Comparison of ENCODE assay signal across 8 cellular contexts in the genomic region with DNA sequence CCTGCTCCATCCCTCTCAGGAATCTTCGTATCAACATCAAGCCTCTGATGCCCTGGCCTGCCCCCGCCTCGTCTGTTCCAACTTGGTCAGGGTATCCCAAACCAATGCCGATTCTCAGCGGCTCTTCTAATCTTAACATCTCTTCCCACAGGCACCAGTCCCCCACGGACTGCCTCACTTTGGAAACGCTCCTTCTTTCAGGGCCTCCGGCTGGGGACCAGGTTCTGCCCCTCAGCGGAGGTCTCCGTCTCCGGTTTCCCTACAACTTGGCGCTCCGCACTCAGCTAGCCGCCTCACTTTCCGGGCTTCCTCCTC. TPM values are rescaled to one million over a fixed set of nuclear protein-coding genes. Genes with fewer than 3 reads are reported as not detected.
A peak's percentile ranks its signal among the peaks of the same experiment; 100 is the strongest.
DNase-seq lines count a peak whose midpoint lies in the region; ATAC-seq and TF ChIP-seq lines count a peak whose summit lies in the region.

No MANE protein-coding gene starts in this region.

- intact Hi-C loops in OCI-LY7 (cut with micrococcal nuclease; ENCODE audit: unreplicated experiment): loop anchor here (5.0 kb wide), 1 partner anchor 144 kb away; a partner anchor contains a TSS
- intact Hi-C loops in esophagus muscularis mucosa (cut with DNase I): no loop called here

- peak overlapping the region; percentile 94 for H3K4me3 ChIP-seq in OCI-LY7 (ENCODE audit: low read depth, low read length, poor library complexity, severe bottlenecking)
- peak overlapping the region; percentile 73 to 85 (median 80) for H3K4me3 ChIP-seq in esophagus muscularis mucosa
- peak overlapping the region; percentile 75 for H3K4me3 ChIP-seq in rectal smooth muscle tissue (ENCODE audit: low read length)

- CTCF ChIA-PET in OCI-LY7 (lab: Charles Lee; ENCODE audit: unreplicated experiment): interaction anchor here (0.9 to 1.4 kb wide), 2 partner anchors 18 to 125 kb away, joined by 4 to 8 read pairs; no protein-coding TSS in a partner anchor

- H3K9ac ChIP-seq in rectal smooth muscle tissue (ENCODE audit: low read length): peak overlapping the region; percentile 35

- H3K4me1 ChIP-seq in OCI-LY7 (ENCODE audit: insufficient read depth, low read length, poor library complexity, severe bottlenecking) (peaks cover 27% of the 10 kb centered on the region), esophagus muscularis mucosa (peaks cover 26 to 27% (median 27%) of the 10 kb centered on the region in 4 donors), rectal smooth muscle tissue (ENCODE audit: control insufficient read depth, insufficient read depth, low read length) (peaks cover 7% of the 10 kb centered on the region)

- H3K4me2 ChIP-seq in OCI-LY7 (ENCODE audit: low read length): peak overlapping the region; percentile 100

- peaks cover 41% of the 10 kb centered on the region for H3K36me3 ChIP-seq in OCI-LY7 (ENCODE audit: insufficient read depth, low read length)
- H3K36me3 ChIP-seq in esophagus muscularis mucosa: peaks cover 27 to 35% (median 34%) of the 10 kb centered on the region in 4 donors
- peaks cover 23% of the 10 kb centered on the region for H3K36me3 ChIP-seq in rectal smooth muscle tissue (ENCODE audit: control insufficient read depth, insufficient read depth, low read length)

- TSS peak; percentile 28 for BruUV-seq in OCI-LY7 (replicated peaks; lab: Mats Ljungman, UMichigan)

- H3K27ac ChIP-seq in OCI-LY7 (ENCODE audit: low read depth, low read length, poor library complexity, severe bottlenecking): peak overlapping the region; percentile 4
- H3K27ac ChIP-seq in esophagus muscularis mucosa (replicated peaks in 1 of 4): peak overlapping the region; percentile 74 to 85 (median 80)
- H3K27ac ChIP-seq in rectal smooth muscle tissue (ENCODE audit: low read depth, low read length): peak overlapping the region; percentile 2

- POLR2A ChIA-PET in OCI-LY7 (lab: Charles Lee): interaction anchor here (0.6 to 1.1 kb wide), 2 partner anchors 17 to 146 kb away, joined by 3 read pairs; a partner anchor contains a TSS

- H2AFZ ChIP-seq in OCI-LY7 (ENCODE audit: low read length): peak overlapping the region; percentile 56; the same call in 1 of the 2 replicates

- ATAC-seq in GM21390 (IDR thresholded peaks at IDR 0.05; ENCODE audit: unreplicated experiment): peak; percentile 3

- DNase-seq in OCI-LY7 (ENCODE audit: low spot score) (no peak), esophagus muscularis mucosa (ENCODE audit: extremely low spot score) (no peak), GOT3 (lab: John Stamatoyannopoulos, UW) (no peak), NCI-H526 (lab: John Stamatoyannopoulos, UW) (no peak), NCI-H2171 treated with DMSO at 0.1 percent for 48 hours (lab: John Stamatoyannopoulos, UW) (no peak)
- no peak for DNase-seq in activated CD4-positive, alpha-beta T cell treated with anti-CD3 and anti-CD28 coated beads for 4 hours

- peaks cover 4% of the 10 kb centered on the region for H4K20me1 ChIP-seq in OCI-LY7 (ENCODE audit: insufficient read depth, low read length)

- TF ChIP-seq EP300 in esophagus muscularis mucosa (IDR thresholded peaks at IDR 0.05): no peak

- TF ChIP-seq POLR2A in esophagus muscularis mucosa (IDR thresholded peaks at IDR 0.05; ENCODE audit: low read depth): no peak

- whole genome bisulfite sequencing in esophagus muscularis mucosa: 1% methylated on average over 15 of the region's 15 CpGs

- H3K9me3 ChIP-seq in OCI-LY7 (ENCODE audit: low read length) (no peaks in the 10 kb centered on the region), esophagus muscularis mucosa (no peaks in the 10 kb centered on the region)

- H3K9me2 ChIP-seq in OCI-LY7 (ENCODE audit: insufficient read depth, low read length): no peaks in the 10 kb centered on the region

- no peaks in the 10 kb centered on the region for H3K27me3 ChIP-seq in esophagus muscularis mucosa
- H3K27me3 ChIP-seq in rectal smooth muscle tissue (ENCODE audit: control insufficient read depth, insufficient read depth, low read length): no peaks in the 10 kb centered on the region

- TF ChIP-seq CTCF in OCI-LY7 (conservative IDR thresholded peaks at IDR 0.05; ENCODE audit: low read length) (no peak), esophagus muscularis mucosa (IDR thresholded peaks at IDR 0.05) (no peak)

- peaks cover 22% of the 10 kb centered on the region for H3K79me2 ChIP-seq in OCI-LY7 (ENCODE audit: insufficient read depth, low read depth, low read length)

RNA-seq across cellular contexts. Expression of a gene that starts 0.5 kb away (rescaled TPM):
- 30.7 and 31.8 TPM in 2 replicates for total RNA-seq in OCI-LY7 (2014; rRNA removed; shearing (Covaris generic))
- total RNA-seq in OCI-LY7 (2022) (28.6 and 44.9 TPM in 2 replicates), esophagus muscularis mucosa (10 to 100 TPM; 33.8 to 53.2 (median 39.0) TPM)

RNA-seq across cellular contexts. Expression of a gene that starts 5.8 kb away (rescaled TPM):
- total RNA-seq in OCI-LY7 (2014; rRNA removed; shearing (Covaris generic)): 19.8 and 27.0 TPM in 2 replicates
- total RNA-seq in OCI-LY7 (2022) (29.8 and 34.2 TPM in 2 replicates), esophagus muscularis mucosa (10 to 100 TPM; 23.7 to 39.4 (median 26.8) TPM)

RNA-seq across cellular contexts. Expression of a gene that starts 16.2 kb away (rescaled TPM):
- total RNA-seq in OCI-LY7 (2014; rRNA removed; shearing (Covaris generic)): 1.3 TPM in 1 of 2 replicates, not detected in the other
- not detected in 2 replicates for total RNA-seq in OCI-LY7 (2022)
- not detected for total RNA-seq in esophagus muscularis mucosa

RNA-seq across cellular contexts. Expression of a gene that starts 22.0 kb away (rescaled TPM):
- total RNA-seq in OCI-LY7 (2014; rRNA removed; shearing (Covaris generic)): 1.5 and 2.5 TPM in 2 replicates
- total RNA-seq in OCI-LY7 (2022): 1.5 and 1.9 TPM in 2 replicates
- 10 to 100 TPM; 25.3 to 43.4 (median 40.6) TPM for total RNA-seq in esophagus muscularis mucosa

RNA-seq across cellular contexts. Expression of a gene that starts 39.5 kb away (rescaled TPM):
- not detected in 2 replicates for total RNA-seq in OCI-LY7 (2014; rRNA removed; shearing (Covaris generic))
- total RNA-seq in OCI-LY7 (2022): not detected in 2 replicates
- total RNA-seq in esophagus muscularis mucosa: not detected

Comparison
In these comparisons a context has a peak if more than half of its experiments do, and no peak if none do; other contexts are left out.
1. H3K27ac ChIP-seq: peak in every context shown above with its lines; median percentile 80 in esophagus muscularis mucosa; 4 in OCI-LY7; 2 in rectal smooth muscle tissue.